8 cellular contexts compared by ENCODE assay signal in the genomic region with DNA sequence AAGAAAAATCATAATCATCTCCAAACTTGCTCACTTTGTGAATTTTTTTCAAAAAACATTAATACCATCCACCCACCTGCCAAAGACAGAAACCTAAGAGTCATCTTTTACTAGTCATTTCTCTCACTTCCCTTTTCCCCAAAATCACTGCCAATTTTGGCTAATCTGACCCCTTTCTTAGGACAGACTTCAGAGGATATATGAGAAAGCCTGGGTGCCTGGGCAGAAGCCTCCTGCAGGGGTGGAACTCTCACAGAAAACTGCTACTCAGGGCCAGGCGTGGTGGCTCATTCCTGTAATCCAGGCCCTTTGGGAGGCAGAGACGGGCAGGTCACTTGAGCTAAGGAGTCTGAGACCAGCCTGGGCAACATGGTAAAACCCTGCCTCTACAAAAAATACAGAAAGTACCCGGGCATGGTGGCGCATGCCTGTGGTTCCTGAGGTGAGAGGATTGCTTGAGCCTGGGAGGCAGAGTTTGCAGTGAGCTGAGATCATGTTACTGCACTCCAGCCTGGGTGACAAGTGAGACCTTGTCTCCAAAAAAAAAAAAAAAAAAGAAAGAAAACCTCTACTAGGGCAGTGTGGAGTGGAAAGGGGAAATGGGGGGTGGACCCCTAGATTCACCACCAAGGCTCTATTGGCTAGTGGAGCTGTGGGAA. TPM values are rescaled to one million over a fixed set of nuclear protein-coding genes. Genes with fewer than 3 reads are reported as not detected.
DNase-seq lines count a peak whose midpoint lies in the region; ATAC-seq and TF ChIP-seq lines count a peak whose summit lies in the region.

No MANE protein-coding gene starts in this region.

- peak overlapping the region; percentile 96 for H3K4me2 ChIP-seq in PC-9

- H3K27ac ChIP-seq in CD4-positive, alpha-beta T cell (ENCODE audit: low read depth, low read length) = peak overlapping the region; percentile 50
- H3K27ac ChIP-seq in PC-9 (peak overlapping the region; percentile 64), epithelial cell of prostate (peak overlapping the region; percentile 75)

- no TSS peak for BruUV-seq in PC-9 (replicated peaks; lab: Mats Ljungman, UMichigan)

- peak overlapping the region; percentile 52 for H3K4me3 Mint-ChIP-seq in CD4-positive, alpha-beta T cell
- peak overlapping the region; percentile 98 for H3K4me3 Mint-ChIP-seq in stimulated activated naive CD8-positive, alpha-beta T cell treated with anti-CD3 and anti-CD28 coated beads, Interleukin-15, Interleukin-2, amounts not matched to agents 100 ng/mL and 50 ng/mL, for 24 hours

- no peaks in the 10 kb centered on the region for H3K27me3 ChIP-seq in CD4-positive, alpha-beta T cell (ENCODE audit: control insufficient read depth, insufficient read depth, low read length)
- no peaks in the 10 kb centered on the region for H3K27me3 ChIP-seq in PC-9 (ENCODE audit: insufficient read depth, low read depth)

- peaks cover 85% of the 10 kb centered on the region for H3K79me2 ChIP-seq in PC-9 (ENCODE audit: low read depth)

- peaks cover 39% of the 10 kb centered on the region for H3K36me3 ChIP-seq in PC-9 (ENCODE audit: low read depth)

- peaks cover 63% of the 10 kb centered on the region for H3K4me1 Mint-ChIP-seq in CD4-positive, alpha-beta T cell (ENCODE audit: low read depth)
- H3K4me1 Mint-ChIP-seq in stimulated activated naive CD8-positive, alpha-beta T cell treated with anti-CD3 and anti-CD28 coated beads, Interleukin-15, Interleukin-2, amounts not matched to agents 100 ng/mL and 50 ng/mL, for 24 hours (ENCODE audit: low read depth) = peaks cover 55% of the 10 kb centered on the region

- no peak for ATAC-seq in CD4-positive, alpha-beta T cell (ENCODE audit: poor library complexity)
- peak; percentile 37 for ATAC-seq in GM18867 (IDR thresholded peaks at IDR 0.05; ENCODE audit: unreplicated experiment)
- ATAC-seq in HG03060 (IDR thresholded peaks at IDR 0.05; ENCODE audit: low read depth, unreplicated experiment) = peak; percentile 32

- H3F3A ChIP-seq in PC-9 (ENCODE audit: insufficient read depth, low read depth) = peaks cover 22% of the 10 kb centered on the region

- H3K36me3 Mint-ChIP-seq in CD4-positive, alpha-beta T cell (ENCODE audit: low read depth) = peaks cover 78% of the 10 kb centered on the region
- peaks cover 77% of the 10 kb centered on the region for H3K36me3 Mint-ChIP-seq in stimulated activated naive CD8-positive, alpha-beta T cell treated with anti-CD3 and anti-CD28 coated beads, Interleukin-15, Interleukin-2, amounts not matched to agents 100 ng/mL and 50 ng/mL, for 24 hours (ENCODE audit: low read depth)

- no peak for DNase-seq in CD4-positive, alpha-beta T cell
- DNase-seq in PC-9 (peak; percentile 76 to 79), epithelial cell of prostate (ENCODE audit: low read depth, low spot score) (no peak), COLO829 (ENCODE audit: low spot score) (no peak), superior temporal gyrus (ENCODE audit: extremely low spot score) (no peak)

- no peaks in the 10 kb centered on the region for H3K27me3 Mint-ChIP-seq in CD4-positive, alpha-beta T cell
- no peaks in the 10 kb centered on the region for H3K27me3 Mint-ChIP-seq in stimulated activated naive CD8-positive, alpha-beta T cell treated with anti-CD3 and anti-CD28 coated beads, Interleukin-15, Interleukin-2, amounts not matched to agents 100 ng/mL and 50 ng/mL, for 24 hours

- peak overlapping the region; percentile 46; the same call in 1 of the 2 replicates for H3K4me3 ChIP-seq in PC-9

- peaks cover 43% of the 10 kb centered on the region for H4K20me1 ChIP-seq in PC-9 (ENCODE audit: insufficient read depth)

- H3K9me2 ChIP-seq in PC-9 (ENCODE audit: insufficient read depth) = no peaks in the 10 kb centered on the region

- intact Hi-C loops in CD4-positive, alpha-beta T cell (cut with DNase I, micrococcal nuclease) = loop anchor here in 1 of 2 experiments (5.0 to 10.0 kb wide), 3 partner anchors 666 to 1952 kb away; a partner anchor contains a TSS
- intact Hi-C loops in PC-9 (cut with micrococcal nuclease; ENCODE audit: unreplicated experiment) = loop anchor here (1.0 to 5.0 kb wide), 2 partner anchors 172 to 244 kb away; no protein-coding TSS in a partner anchor

- no peaks in the 10 kb centered on the region for H3K9me3 Mint-ChIP-seq in CD4-positive, alpha-beta T cell
- peaks cover 3% of the 10 kb centered on the region for H3K9me3 Mint-ChIP-seq in stimulated activated naive CD8-positive, alpha-beta T cell treated with anti-CD3 and anti-CD28 coated beads, Interleukin-15, Interleukin-2, amounts not matched to agents 100 ng/mL and 50 ng/mL, for 24 hours

- CTCF ChIA-PET in CD4-positive, alpha-beta T cell (lab: Charles Lee) = interaction anchor here (1.0 kb wide), 1 partner anchor 68 kb away, joined by 4 read pairs; no protein-coding TSS in a partner anchor
- CTCF ChIA-PET in PC-9 (lab: Charles Lee) = interaction anchor here (0.6 kb wide), 2 partner anchors 78 to 273 kb away, joined by 3 to 7 read pairs; a partner anchor contains a TSS

- H3K27ac Mint-ChIP-seq in CD4-positive, alpha-beta T cell = peak overlapping the region; percentile 98
- H3K27ac Mint-ChIP-seq in stimulated activated naive CD8-positive, alpha-beta T cell treated with anti-CD3 and anti-CD28 coated beads, Interleukin-15, Interleukin-2, amounts not matched to agents 100 ng/mL and 50 ng/mL, for 24 hours = peak overlapping the region; percentile 87

- no peaks in the 10 kb centered on the region for H3K9me3 ChIP-seq in CD4-positive, alpha-beta T cell (ENCODE audit: control insufficient read depth, low read length)
- H3K9me3 ChIP-seq in PC-9 (ENCODE audit: insufficient read depth, low read depth) = no peaks in the 10 kb centered on the region

- peaks cover 41% of the 10 kb centered on the region for H3K4me1 ChIP-seq in PC-9 (replicated peaks; ENCODE audit: insufficient read depth)

- H2AFZ ChIP-seq in PC-9 = no peak overlapping the region

- POLR2A ChIA-PET in CD4-positive, alpha-beta T cell (lab: Charles Lee) = interaction anchor here (0.9 to 1.1 kb wide), 4 partner anchors 18 to 105 kb away, joined by 3 read pairs; no protein-coding TSS in a partner anchor
- POLR2A ChIA-PET in PC-9 (lab: Charles Lee; ENCODE audit: unreplicated experiment) = no interaction called here

- no peak for TF ChIP-seq CTCF in CD4-positive, alpha-beta T cell (IDR thresholded peaks at IDR 0.05)
- no peak for TF ChIP-seq CTCF in PC-9 (conservative IDR thresholded peaks at IDR 0.05)

RNA-seq across cellular contexts. Expression of a gene that starts 3.8 kb away (rescaled TPM):
- total RNA-seq in CD4-positive, alpha-beta T cell = 10 to 100 TPM; 52.7 to 56.7 TPM
- 192 and 260 TPM in 2 replicates for total RNA-seq in PC-9 (2021)

Comparison
In these comparisons a context has a peak if more than half of its experiments do, and no peak if none do; other contexts are left out.
1. DNase-seq: peak in PC-9 (2 of 2); none in CD4-positive, alpha-beta T cell (0 of 10), epithelial cell of prostate (single experiment), COLO829 (single experiment) and superior temporal gyrus (single experiment).
2. Peak in every context shown above with its lines, with median percentiles within 50 percentile points of each other: H3K27ac ChIP-seq.